ENCODE assay signal across 19 cellular contexts in genomic region chr1:237685553-237685952, GRCh38.
"Had no signal": no experiment of that assay in that cellular context is flagged by ENCODE, and none has a peak within 500 bp of the region (broad histone marks: within the 10 kb centered on the region; RNA-seq: fewer than 3 reads in every experiment).

No MANE protein-coding gene starts in this region.

- H3K9me3 ChIP-seq: adrenal gland, ascending aorta, SJSA1 had no signal

- H3K9me3 Mint-ChIP-seq: activated naive CD8-positive, alpha-beta T cell treated with anti-CD3 and anti-CD28 coated beads, Interleukin-2, amount 10 ng/mL, durations not matched to agents 7 days and 5 days; brain; T-helper 1 cell treated with Interleukin-12 subunit alpha and Interleukin-12 subunit beta and Interleukin-4 antibody, amounts not matched to agents 30 μg/mL and 1 μg/mL, for 36 hours had no signal

- DNase-seq: activated CD4-positive, alpha-beta T cell treated with anti-CD3 and anti-CD28 coated beads for 4 hours; activated CD4-positive, alpha-beta T cell treated with anti-CD3 and anti-CD28 coated beads, Interleukin-2, amount 50 U/mL, for 4 hours; activated CD8-positive, alpha-beta memory T cell treated with anti-CD3 and anti-CD28 coated beads, Interleukin-2, amount 50 U/mL, for 48 hours; activated CD8-positive, alpha-beta T cell treated with anti-CD3 and anti-CD28 coated beads, Interleukin-2, amount 10 ng/mL, durations not matched to agents 7 days and 5 days; activated naive CD4-positive, alpha-beta T cell treated with anti-CD3 and anti-CD28 coated beads, Interleukin-2, amount 50 U/mL, for 16 hours; activated naive CD8-positive, alpha-beta T cell treated with anti-CD3 and anti-CD28 coated beads, Interleukin-2, amount 10 ng/mL, durations not matched to agents 7 days and 5 days; activated T-cell treated with anti-CD3 and anti-CD28 coated beads, Interleukin-2, amount 50 U/mL, for 1 hour; adrenal gland; Karpas-422; NCI-H1048; NCI-H1930; NCI-H345; NCI-H510A treated with DMSO at 0.1 percent for 48 hours; SHP77 had no signal

- H3K4me1 Mint-ChIP-seq: activated naive CD8-positive, alpha-beta T cell treated with anti-CD3 and anti-CD28 coated beads, Interleukin-2, amount 10 ng/mL, durations not matched to agents 7 days and 5 days; brain had no signal

- H3K27me3 ChIP-seq: adrenal gland, ascending aorta, SJSA1 had no signal

- H3K36me3 ChIP-seq: adrenal gland, ascending aorta, SJSA1 had no signal

- H3K27ac Mint-ChIP-seq: activated CD8-positive, alpha-beta T cell treated with anti-CD3 and anti-CD28 coated beads, Interleukin-2, amount 10 ng/mL, durations not matched to agents 7 days and 5 days; activated naive CD8-positive, alpha-beta T cell treated with anti-CD3 and anti-CD28 coated beads, Interleukin-2, amount 10 ng/mL, durations not matched to agents 7 days and 5 days; brain; T-helper 1 cell treated with Interleukin-12 subunit alpha and Interleukin-12 subunit beta and Interleukin-4 antibody, amounts not matched to agents 30 μg/mL and 1 μg/mL, for 36 hours had no signal

- H3K36me3 Mint-ChIP-seq: activated naive CD8-positive, alpha-beta T cell treated with anti-CD3 and anti-CD28 coated beads, Interleukin-2, amount 10 ng/mL, durations not matched to agents 7 days and 5 days; brain had no signal

- H3K27ac ChIP-seq: adrenal gland, ascending aorta, SJSA1 had no signal

- H3K27me3 Mint-ChIP-seq: activated naive CD8-positive, alpha-beta T cell treated with anti-CD3 and anti-CD28 coated beads, Interleukin-2, amount 10 ng/mL, durations not matched to agents 7 days and 5 days had no signal

- H3K4me3 Mint-ChIP-seq: activated CD8-positive, alpha-beta T cell treated with anti-CD3 and anti-CD28 coated beads, Interleukin-2, amount 10 ng/mL, durations not matched to agents 7 days and 5 days; activated naive CD8-positive, alpha-beta T cell treated with anti-CD3 and anti-CD28 coated beads, Interleukin-2, amount 10 ng/mL, durations not matched to agents 7 days and 5 days; brain; T-helper 1 cell treated with Interleukin-12 subunit alpha and Interleukin-12 subunit beta and Interleukin-4 antibody, amounts not matched to agents 30 μg/mL and 1 μg/mL, for 36 hours had no signal

- H3K4me3 ChIP-seq: adrenal gland, ascending aorta, K562, SJSA1 had no signal

- H3K4me1 ChIP-seq: adrenal gland, ascending aorta had no signal
